In genomic region chr5:175477440-175477839, GRCh38 we compare ENCODE assay signal across 15 cellular contexts. TPM values are rescaled to one million over a fixed set of nuclear protein-coding genes. Genes with fewer than 3 reads are reported as not detected.
A peak's percentile ranks its signal among the peaks of the same experiment; 100 is the strongest.
DNase-seq lines count a peak whose midpoint lies in the region; ATAC-seq and TF ChIP-seq lines count a peak whose summit lies in the region.
"Had no signal": no experiment of that assay in that cellular context is flagged by ENCODE, and none has a peak within 500 bp of the region (broad histone marks: within the 10 kb centered on the region; RNA-seq: fewer than 3 reads in every experiment).

No MANE protein-coding gene starts in this region.

- H3K4me1 ChIP-seq in iPS-20b (ENCODE audit: insufficient read depth, low read length) = peaks cover 6% of the 10 kb centered on the region; the same call in 1 of the 2 replicates

- H3K4me3 Mint-ChIP-seq in activated T-cell treated with anti-CD3 and anti-CD28 coated beads, Interleukin-2, amount 50 U/mL, for 4 hours = peak overlapping the region; percentile 82
- H3K4me3 Mint-ChIP-seq in WTC11 = peak overlapping the region; percentile 77
- peak overlapping the region; percentile 78 for H3K4me3 Mint-ChIP-seq in progenitor cell of endocrine pancreas (ENCODE audit: low read depth)

- peaks cover 22% of the 10 kb centered on the region for H3K36me3 ChIP-seq in iPS-20b (ENCODE audit: insufficient read depth, low read depth, low read length)
- H3K36me3 ChIP-seq: ascending aorta, esophagus muscularis mucosa had no signal

- peaks cover 19% of the 10 kb centered on the region for H3K27me3 ChIP-seq in iPS-20b (ENCODE audit: insufficient read depth, low read length)
- H3K27me3 ChIP-seq: ascending aorta had no signal

- TF ChIP-seq CTCF in WTC11 (IDR thresholded peaks at IDR 0.05) (no peak), progenitor cell of endocrine pancreas (IDR thresholded peaks at IDR 0.05; ENCODE audit: unreplicated experiment) (no peak)

- POLR2A ChIA-PET in WTC11 (lab: Charles Lee) = no interaction called here

- H3K9ac ChIP-seq in iPS-20b (ENCODE audit: low read depth, low read length) = peak overlapping the region; percentile 55; the same call in 1 of the 2 replicates
- H3K9ac ChIP-seq: KMS-11 had no signal

- peaks cover 8% of the 10 kb centered on the region for H3K27me3 Mint-ChIP-seq in activated T-cell treated with anti-CD3 and anti-CD28 coated beads, Interleukin-2, amount 50 U/mL, for 4 hours (ENCODE audit: low read depth)
- H3K27me3 Mint-ChIP-seq in WTC11 (ENCODE audit: low read depth) (peaks cover 32% of the 10 kb centered on the region), progenitor cell of endocrine pancreas (peaks cover 30% of the 10 kb centered on the region)

- H3K9me3 ChIP-seq in iPS-20b (ENCODE audit: insufficient read depth, low read depth, low read length) = no peaks in the 10 kb centered on the region
- H3K9me3 ChIP-seq: ascending aorta, esophagus muscularis mucosa, heart right ventricle had no signal

- H3K4me3 ChIP-seq in iPS-20b (ENCODE audit: low read length) = peak overlapping the region; percentile 94; the same call in 1 of the 2 replicates

- H3K27ac ChIP-seq in iPS-20b (ENCODE audit: low read length) = no peak overlapping the region
- H3K27ac ChIP-seq: KMS-11 had no signal

- no peaks in the 10 kb centered on the region for H3K9me3 Mint-ChIP-seq in activated T-cell treated with anti-CD3 and anti-CD28 coated beads, Interleukin-2, amount 50 U/mL, for 4 hours
- 0 out of 2 replicates have a peak, but pooled peaks cover under 1% of the 10 kb centered on the region for H3K9me3 Mint-ChIP-seq in WTC11
- no peaks in the 10 kb centered on the region for H3K9me3 Mint-ChIP-seq in progenitor cell of endocrine pancreas (ENCODE audit: low read depth)

- DNase-seq in activated T-cell treated with anti-CD3 and anti-CD28 coated beads, Interleukin-2, amount 50 U/mL, for 4 hours = no peak
- DNase-seq in activated T-cell treated with anti-CD3 and anti-CD28 coated beads, Interleukin-2, amount 50 U/mL, for 1 hour = no peak
- DNase-seq in WTC11 (ENCODE audit: low spot score) (no peak), progenitor cell of endocrine pancreas (ENCODE audit: low spot score, unreplicated experiment) (no peak), SHP77 treated with DMSO at 0.1 percent for 48 hours (lab: John Stamatoyannopoulos, UW) (no peak)
- DNase-seq: activated CD8-positive, alpha-beta memory T cell treated with anti-CD3 and anti-CD28 coated beads, Interleukin-2, amount 50 U/mL, for 48 hours; cortex of kidney; stimulated activated CD4-positive, alpha-beta T cell treated with anti-CD3 and anti-CD28 coated beads, Interleukin-1b, Interleukin-23, amount 100 ng/mL, for 48 hours had no signal

- peaks cover 41% of the 10 kb centered on the region for H3K4me1 Mint-ChIP-seq in activated T-cell treated with anti-CD3 and anti-CD28 coated beads, Interleukin-2, amount 50 U/mL, for 4 hours (ENCODE audit: low read depth)
- H3K4me1 Mint-ChIP-seq in WTC11 (peaks cover 26% of the 10 kb centered on the region), progenitor cell of endocrine pancreas (ENCODE audit: low read depth) (peaks cover 19% of the 10 kb centered on the region)

- CTCF ChIA-PET in WTC11 (lab: Charles Lee) = interaction anchor here (0.5 to 5.0 kb wide), 4 partner anchors 13 to 568 kb away, joined by 3 to 44 read pairs (median 4); no protein-coding TSS in a partner anchor

- no peak overlapping the region for H3K27ac Mint-ChIP-seq in WTC11
- no peak overlapping the region for H3K27ac Mint-ChIP-seq in progenitor cell of endocrine pancreas

- ATAC-seq in activated T-cell treated with anti-CD3 and anti-CD28 coated beads, Interleukin-2, amount 50 U/mL, for 4 hours = no peak
- ATAC-seq in WTC11 (no peak), HG03520 (IDR thresholded peaks at IDR 0.05; ENCODE audit: unreplicated experiment) (no peak), HG03469 (IDR thresholded peaks at IDR 0.05; ENCODE audit: unreplicated experiment) (no peak)

- H3K36me3 Mint-ChIP-seq in activated T-cell treated with anti-CD3 and anti-CD28 coated beads, Interleukin-2, amount 50 U/mL, for 4 hours (ENCODE audit: insufficient read depth) = peaks cover 24% of the 10 kb centered on the region
- peaks cover 20% of the 10 kb centered on the region for H3K36me3 Mint-ChIP-seq in WTC11
- peaks cover 8% of the 10 kb centered on the region for H3K36me3 Mint-ChIP-seq in progenitor cell of endocrine pancreas (ENCODE audit: insufficient read depth)

TF ChIP-seq in WTC11, 78 proteins besides CTCF, POLR2A, EP300 and RAD21:
- no peak for TF ChIP-seq ZMAT4 (CRISPR knock-in tag; IDR thresholded peaks at IDR 0.05)
- TF ChIP-seq ZNF512 (CRISPR knock-in tag; IDR thresholded peaks at IDR 0.05; ENCODE audit: borderline replicate concordance) = no peak
- TF ChIP-seq FOXJ3 (CRISPR knock-in tag; IDR thresholded peaks at IDR 0.05; ENCODE audit: borderline replicate concordance) = no peak
- no peak for TF ChIP-seq E2F4 (CRISPR knock-in tag; IDR thresholded peaks at IDR 0.05; ENCODE audit: borderline replicate concordance, low read depth)
- TF ChIP-seq STAT6 (CRISPR knock-in tag; conservative IDR thresholded peaks at IDR 0.05; ENCODE audit: low read depth) = no peak
- no peak for TF ChIP-seq SP1 (CRISPR knock-in tag; conservative IDR thresholded peaks at IDR 0.05)
- TF ChIP-seq ZNF423 (CRISPR knock-in tag; IDR thresholded peaks at IDR 0.05) = no peak
- no peak for TF ChIP-seq NFYB (CRISPR knock-in tag; conservative IDR thresholded peaks at IDR 0.05; ENCODE audit: low read depth)
- no peak for TF ChIP-seq JUN (CRISPR knock-in tag; IDR thresholded peaks at IDR 0.05)

RNA-seq across cellular contexts. Expression of gene SFXN1, which starts 0.9 kb away (rescaled TPM):
- 100 to 1,000 TPM; 345 to 411 (median 373) TPM for total RNA-seq in activated T-cell treated with anti-CD3 and anti-CD28 coated beads, Interleukin-2, amount 50 U/mL, for 4 hours
- total RNA-seq in WTC11 (2021) (82.9 to 96.1 TPM (median 85.6 TPM) in 3 replicates), progenitor cell of endocrine pancreas (73.2 and 83.7 TPM in 2 replicates)

RNA-seq across cellular contexts. Expression of gene DRD1, which starts 33.5 kb away (rescaled TPM):
- under 1 TPM in 1 of 3 donors, not detected in 2; 0.05 TPM for total RNA-seq in activated T-cell treated with anti-CD3 and anti-CD28 coated beads, Interleukin-2, amount 50 U/mL, for 4 hours
- 0.07 TPM in 2 of 3 replicates, not detected in the other for total RNA-seq in WTC11 (2021)
- not detected in 2 replicates for total RNA-seq in progenitor cell of endocrine pancreas
